In genomic region chr1:150629115-150629928, GRCh38 we compare ENCODE assay signal across 1 cellular context.
TF ChIP-seq lines count a peak whose summit lies in the region.

ENSA (minus strand) TSS chr1:150629612; CDS start chr1:150629470, 142 bp downstream.

TF ChIP-seq in K562, 482 proteins besides CTCF, POLR2A, EP300 and RAD21 (continued from another document and continues in another):
- TF ChIP-seq CREB1 (IDR thresholded peaks at IDR 0.05) (peak; percentile 91), CREB1 (CRISPR knock-in tag; IDR thresholded peaks at IDR 0.05) (peak; percentile 95), PRPF4 (IDR thresholded peaks at IDR 0.05; ENCODE audit: insufficient read depth, low read depth, low read length, poor library complexity, severe bottlenecking) (no peak), TCFL5 (CRISPR knock-in tag; conservative IDR thresholded peaks at IDR 0.05) (no peak), ZHX1 (conservative IDR thresholded peaks at IDR 0.05; ENCODE audit: low read length) (no peak), NR2C2 (CRISPR knock-in tag; IDR thresholded peaks at IDR 0.05) (no peak), NR2C2 (tag; IDR thresholded peaks at IDR 0.05) (no peak; the same call in 1 of the 2 replicates), JUND (IDR thresholded peaks at IDR 0.05; ENCODE audit: borderline replicate concordance, low read depth, low read length) (peak; percentile 96), JUND (tag; IDR thresholded peaks at IDR 0.05; ENCODE audit: borderline replicate concordance, low read depth, low read length) (peak; percentile 94; the same call in 2 of the 3 replicates), SMAD1 (IDR thresholded peaks at IDR 0.05; ENCODE audit: low read depth, low read length, partially characterized antibody) (no peak), ARID3B (CRISPR knock-in tag; IDR thresholded peaks at IDR 0.05; ENCODE audit: borderline replicate concordance) (peak; percentile 40; the same call in 1 of the 2 replicates), ZBTB33 (CRISPR knock-in tag; IDR thresholded peaks at IDR 0.05) (0 out of 2 replicates have a peak, but pooled peaks have one; percentile 11), ZBED1 (IDR thresholded peaks at IDR 0.05) (peak; percentile 67; the same call in 1 of the 2 replicates), SNRNP70 (optimal IDR thresholded peaks at IDR 0.05; ENCODE audit: low read depth, low read length) (no peak), HDGF (IDR thresholded peaks at IDR 0.05) (no peak), KHSRP (IDR thresholded peaks at IDR 0.05) (peak; percentile 51), ZNF24 (IDR thresholded peaks at IDR 0.05) (no peak), U2AF1 (optimal IDR thresholded peaks at IDR 0.05; ENCODE audit: low read depth, low read length) (no peak), TARDBP (IDR thresholded peaks at IDR 0.05) (no peak; the same call in 1 of the 2 replicates), TRIM24 (IDR thresholded peaks at IDR 0.05) (peak in 1 of 2 experiments; percentile 48; a peak in 1 of 4 replicates), POLR3G (IDR thresholded peaks at IDR 0.05; ENCODE audit: extremely low read depth, insufficient read length, insufficient replicate concordance) (no peak), ZNF324 (CRISPR knock-in tag; IDR thresholded peaks at IDR 0.05) (no peak), ZNF785 (CRISPR knock-in tag; IDR thresholded peaks at IDR 0.05) (no peak), GTF2E2 (tag; IDR thresholded peaks at IDR 0.05) (peak; percentile 96), BCLAF1 (IDR thresholded peaks at IDR 0.05; ENCODE audit: borderline replicate concordance in 1 of 2, control insufficient read depth in 1 of 2, low read depth in 2 of 2, low read length in 1 of 2) (no peak), ZNF398 (CRISPR knock-in tag; IDR thresholded peaks at IDR 0.05) (no peak), GTF2A2 (tag; IDR thresholded peaks at IDR 0.05) (no peak), SMARCA4 (IDR thresholded peaks at IDR 0.05) (no peak), ZNF431 (CRISPR knock-in tag; IDR thresholded peaks at IDR 0.05) (no peak), STAG1 (CRISPR knock-in tag; IDR thresholded peaks at IDR 0.05; ENCODE audit: borderline replicate concordance) (no peak), SREBF1 (IDR thresholded peaks at IDR 0.05; ENCODE audit: borderline replicate concordance, low read depth, low read length) (peak; percentile 56; the same call in 1 of the 2 replicates), NR3C1 (CRISPR knock-in tag; IDR thresholded peaks at IDR 0.05) (no peak), TAL1 (IDR thresholded peaks at IDR 0.05) (no peak), CHD4 (IDR thresholded peaks at IDR 0.05; ENCODE audit: insufficient read depth, insufficient replicate concordance, low read depth, low read length, poor library complexity, severe bottlenecking) (no peak), HMBOX1 (IDR thresholded peaks at IDR 0.05) (no peak), SAP30 (IDR thresholded peaks at IDR 0.05; ENCODE audit: borderline replicate concordance, insufficient read depth, low read depth, low read length, poor library complexity, severe bottlenecking) (no peak), NKRF (IDR thresholded peaks at IDR 0.05; ENCODE audit: borderline replicate concordance) (peak; percentile 81), CCAR2 (IDR thresholded peaks at IDR 0.05; ENCODE audit: low read depth, low read length) (0 out of 2 replicates have a peak, but pooled peaks have one; percentile 31), ZNF280A (IDR thresholded peaks at IDR 0.05; ENCODE audit: low read depth, partially characterized antibody) (no peak), ZNF77 (CRISPR knock-in tag; IDR thresholded peaks at IDR 0.05) (no peak), ASH1L (IDR thresholded peaks at IDR 0.05; ENCODE audit: borderline replicate concordance, low read depth, partially characterized antibody) (peak; percentile 97), MEF2D (tag; conservative IDR thresholded peaks at IDR 0.05; ENCODE audit: low read depth) (no peak), JUNB (CRISPR knock-in tag; conservative IDR thresholded peaks at IDR 0.05) (peak; percentile 39; the same call in 1 of the 2 replicates), CC2D1A (IDR thresholded peaks at IDR 0.05) (no peak), ATF6 (CRISPR knock-in tag; IDR thresholded peaks at IDR 0.05) (0 out of 2 replicates have a peak, but pooled peaks have one; percentile 71), MXI1 (IDR thresholded peaks at IDR 0.05; ENCODE audit: low read depth, low read length) (no peak), CXXC5 (CRISPR knock-in tag; IDR thresholded peaks at IDR 0.05) (peak; percentile 96)
